Comparison of ENCODE assay signal across 9 cellular contexts in the genomic region with DNA sequence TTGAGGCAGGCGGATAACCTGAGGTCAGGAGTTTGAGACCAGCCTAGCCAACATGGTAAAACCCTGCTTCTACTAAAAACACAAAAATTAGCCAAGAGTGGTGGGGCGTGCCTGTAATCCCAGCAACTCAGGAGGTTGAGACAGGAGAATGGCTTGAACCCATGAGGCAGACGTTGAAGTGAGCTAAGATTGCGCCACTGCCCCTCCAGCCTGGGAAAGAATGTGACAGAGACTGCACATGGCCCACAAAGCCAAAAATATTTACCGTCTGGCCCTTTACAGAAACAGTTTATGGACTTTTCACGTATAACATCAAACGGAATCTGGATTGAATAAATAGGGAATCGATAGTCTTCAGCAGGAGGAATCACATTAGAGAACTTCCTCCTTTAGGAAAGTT. TPM values are rescaled to one million over a fixed set of nuclear protein-coding genes. Genes with fewer than 3 reads are reported as not detected.
DNase-seq lines count a peak whose midpoint lies in the region; ATAC-seq, FAIRE-seq and TF ChIP-seq lines count a peak whose summit lies in the region.
"Had no signal": no experiment of that assay in that cellular context is flagged by ENCODE, and none has a peak within 500 bp of the region (broad histone marks: within the 10 kb centered on the region; RNA-seq: fewer than 3 reads in every experiment).

No MANE protein-coding gene starts in this region.

- H3K9me3 ChIP-seq in BE2C (no peaks in the 10 kb centered on the region), HUES48 (ENCODE audit: control insufficient read depth, insufficient read depth, low read length) (no peaks in the 10 kb centered on the region), astrocyte (ENCODE audit: insufficient read depth, low read depth, low read length) (no peaks in the 10 kb centered on the region), Caco-2 (no peaks in the 10 kb centered on the region)

- H3K27me3 ChIP-seq in BE2C (no peaks in the 10 kb centered on the region), HUES48 (ENCODE audit: control insufficient read depth, insufficient read depth, low read length) (no peaks in the 10 kb centered on the region), astrocyte (ENCODE audit: insufficient read depth, low read length) (no peaks in the 10 kb centered on the region), Caco-2 (replicated peaks; ENCODE audit: control insufficient read depth, insufficient read depth, low read length) (no peaks in the 10 kb centered on the region)

- H3K27ac ChIP-seq in HUES48 (ENCODE audit: low read depth, low read length) = no peak overlapping the region
- H3K27ac ChIP-seq in astrocyte (ENCODE audit: low read depth, low read length) = peak overlapping the region; percentile 28

- TF ChIP-seq CTCF in BE2C (IDR thresholded peaks at IDR 0.05; ENCODE audit: low read depth, low read length) = no peak
- TF ChIP-seq CTCF in astrocyte (IDR thresholded peaks at IDR 0.05; ENCODE audit: insufficient read depth, low read depth, low read length) = no peak
- no peak for TF ChIP-seq CTCF in Caco-2 (IDR thresholded peaks at IDR 0.05; ENCODE audit: insufficient read depth in 1 of 2, low read depth in 1 of 2, low read length in 1 of 2, severe bottlenecking in 1 of 2, unreplicated experiment in 1 of 2)

- intact Hi-C loops in Caco-2 (cut with micrococcal nuclease; ENCODE audit: unreplicated experiment) = no loop called here

- H2AFZ ChIP-seq in astrocyte (ENCODE audit: low read depth, low read length) = no peak overlapping the region

- H3K9me3 Mint-ChIP-seq in astrocyte (ENCODE audit: unreplicated experiment) (no peaks in the 10 kb centered on the region), memory B cell (no peaks in the 10 kb centered on the region), Caco-2 (ENCODE audit: unreplicated experiment) (no peaks in the 10 kb centered on the region)

- no peak overlapping the region for H3K4me3 Mint-ChIP-seq in astrocyte (ENCODE audit: unreplicated experiment)
- peak overlapping the region; percentile 46 for H3K4me3 Mint-ChIP-seq in memory B cell
- no peak overlapping the region for H3K4me3 Mint-ChIP-seq in Caco-2 (ENCODE audit: unreplicated experiment)

- H3K79me2 ChIP-seq in astrocyte (ENCODE audit: insufficient read depth, low read length) = peaks cover 90% of the 10 kb centered on the region

- CTCF ChIA-PET in Caco-2 (lab: Charles Lee) = no interaction called here

- peaks cover 74% of the 10 kb centered on the region for H4K20me1 ChIP-seq in astrocyte (ENCODE audit: insufficient read depth, low read length)

- H3K4me1 Mint-ChIP-seq in astrocyte (ENCODE audit: low read depth, unreplicated experiment) (peaks cover 29% of the 10 kb centered on the region), memory B cell (peaks cover 17% of the 10 kb centered on the region), Caco-2 (ENCODE audit: low read depth, unreplicated experiment) (peaks cover 8% of the 10 kb centered on the region)

- H3K4me1 ChIP-seq in BE2C = no peaks in the 10 kb centered on the region
- H3K4me1 ChIP-seq in HUES48 (ENCODE audit: control insufficient read depth, insufficient read depth, low read length) = peaks cover 17% of the 10 kb centered on the region
- peaks cover 14% of the 10 kb centered on the region for H3K4me1 ChIP-seq in astrocyte (ENCODE audit: insufficient read depth, low read length)
- peaks cover 17% of the 10 kb centered on the region for H3K4me1 ChIP-seq in Caco-2

- H3K4me2 ChIP-seq in astrocyte (ENCODE audit: low read length) = peak overlapping the region; percentile 81

- ATAC-seq in memory B cell (ENCODE audit: low read depth) (no peak), GM21737 (IDR thresholded peaks at IDR 0.05; ENCODE audit: unreplicated experiment) (no peak)

- peak overlapping the region; percentile 82 for H3K27ac Mint-ChIP-seq in astrocyte (ENCODE audit: unreplicated experiment)
- H3K27ac Mint-ChIP-seq in memory B cell = no peak overlapping the region
- H3K27ac Mint-ChIP-seq in Caco-2 (ENCODE audit: unreplicated experiment) = no peak overlapping the region

- DNase-seq in BE2C = no peak
- peak; percentile 59 for DNase-seq in astrocyte (ENCODE audit: low read depth)
- no peak for DNase-seq in memory B cell (ENCODE audit: low spot score in 2 of 2)
- no peak for DNase-seq in amygdala (lab: John Stamatoyannopoulos, UW)
- DNase-seq in NCI-H2171 treated with DMSO at 0.1 percent for 48 hours (lab: John Stamatoyannopoulos, UW) = no peak
- no peak for DNase-seq in Caco-2

- no peak for FAIRE-seq in astrocyte (lab: Jason Lieb, UNC)
- FAIRE-seq: GM18507 had no signal

- H3K4me3 ChIP-seq in BE2C (ENCODE audit: low read depth, low read length) (peak overlapping the region; percentile 100), HUES48 (ENCODE audit: low read depth, low read length) (peak overlapping the region; percentile 71; the same call in 1 of the 2 replicates), astrocyte (ENCODE audit: insufficient read depth, low read depth, low read length) (peak overlapping the region; percentile 68), Caco-2 (ENCODE audit: low read depth, low read length) (no peak overlapping the region)

- no peak overlapping the region for H3K9ac ChIP-seq in HUES48 (ENCODE audit: low read depth, low read length)
- H3K9ac ChIP-seq in astrocyte (ENCODE audit: low read length) = peak overlapping the region; percentile 100

- no peaks in the 10 kb centered on the region for H3K27me3 Mint-ChIP-seq in astrocyte (ENCODE audit: low read depth, unreplicated experiment)
- no peaks in the 10 kb centered on the region for H3K27me3 Mint-ChIP-seq in memory B cell
- no peaks in the 10 kb centered on the region for H3K27me3 Mint-ChIP-seq in Caco-2 (ENCODE audit: insufficient read depth, unreplicated experiment)

- H3K36me3 Mint-ChIP-seq in astrocyte (ENCODE audit: low read depth, unreplicated experiment) (peaks cover 17% of the 10 kb centered on the region), memory B cell (peaks cover 29% of the 10 kb centered on the region), Caco-2 (ENCODE audit: insufficient read depth, unreplicated experiment) (peaks cover 67% of the 10 kb centered on the region)

- BruUV-seq in Caco-2 (replicated peaks; lab: Mats Ljungman, UMichigan) = no TSS peak

- H3K36me3 ChIP-seq in BE2C (peaks cover 77% of the 10 kb centered on the region), HUES48 (ENCODE audit: control insufficient read depth, insufficient read depth, low read length) (peaks cover 66% of the 10 kb centered on the region), astrocyte (ENCODE audit: insufficient read depth, low read length) (peaks cover 41% of the 10 kb centered on the region), Caco-2 (ENCODE audit: control insufficient read depth, insufficient read depth, low read length) (peaks cover 4% of the 10 kb centered on the region)

- POLR2A ChIA-PET in Caco-2 (lab: Charles Lee) = interaction anchor here (1.3 to 1.4 kb wide), 2 partner anchors 22 to 23 kb away, joined by 3 to 4 read pairs; no protein-coding TSS in a partner anchor

RNA-seq across cellular contexts. Expression of gene RSRC2, which starts 3.5 kb away (rescaled TPM):
- 173 TPM for polyA plus RNA-seq in BE2C (2012; ENCODE audit: insufficient read depth, insufficient read length, low read depth)
- 55.6 and 56.3 TPM in 2 replicates for total RNA-seq in astrocyte
- 77.9 and 79.0 TPM in 2 replicates for total RNA-seq in Caco-2 (2022)

RNA-seq across cellular contexts. Expression of gene KNTC1, which starts 3.8 kb away (rescaled TPM):
- 6.6 TPM for polyA plus RNA-seq in BE2C (2012; ENCODE audit: insufficient read depth, insufficient read length, low read depth)
- 8.6 and 10.6 TPM in 2 replicates for total RNA-seq in astrocyte
- total RNA-seq in Caco-2 (2022) = 55.8 and 57.0 TPM in 2 replicates

RNA-seq across cellular contexts. Expression of gene ZCCHC8, which starts 22.5 kb away (rescaled TPM):
- polyA plus RNA-seq in BE2C (2012; ENCODE audit: insufficient read depth, insufficient read length, low read depth) = 16.4 TPM
- total RNA-seq in astrocyte (23.8 and 25.3 TPM in 2 replicates), Caco-2 (2022) (37.5 and 40.1 TPM in 2 replicates)
